ENCODE assay signal across 11 cellular contexts in the genomic region with DNA sequence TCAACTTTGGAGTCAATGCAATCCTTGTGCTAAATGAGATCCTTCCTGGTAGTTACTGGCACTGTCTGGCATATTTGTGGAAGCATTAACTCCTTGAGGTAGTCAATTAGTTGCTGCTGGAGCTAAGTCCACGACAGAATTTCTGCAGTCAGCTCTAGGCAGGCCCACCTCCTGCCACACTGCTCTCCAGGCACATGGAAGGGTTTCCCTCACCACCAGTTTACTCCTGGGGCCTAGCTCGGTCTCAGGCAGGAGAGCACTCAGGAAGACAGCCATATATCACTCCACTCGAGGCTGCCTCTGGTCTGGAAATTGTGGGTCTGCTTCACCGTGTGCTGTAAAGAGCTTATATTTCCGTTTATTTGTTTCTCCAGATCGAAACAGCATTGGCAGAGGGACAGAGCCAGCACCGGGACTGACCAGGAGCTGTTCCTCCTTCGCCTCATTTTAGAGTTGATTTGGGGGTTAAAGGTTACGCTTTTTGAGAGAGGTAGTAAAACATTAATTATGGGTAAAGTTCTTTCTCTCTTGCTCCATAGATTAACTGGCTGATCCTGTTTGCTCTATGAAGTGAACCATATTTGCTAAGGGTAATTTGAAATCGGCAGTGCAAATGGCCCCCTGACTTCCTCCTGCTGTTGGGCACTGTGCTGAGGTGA. TPM values are rescaled to one million over a fixed set of nuclear protein-coding genes. Genes with fewer than 3 reads are reported as not detected.
A peak's percentile ranks its signal among the peaks of the same experiment; 100 is the strongest.
DNase-seq lines count a peak whose midpoint lies in the region; TF ChIP-seq lines count a peak whose summit lies in the region.
"Had no signal": no experiment of that assay in that cellular context is flagged by ENCODE, and none has a peak within 500 bp of the region (broad histone marks: within the 10 kb centered on the region; RNA-seq: fewer than 3 reads in every experiment).

No MANE protein-coding gene starts in this region.

- H3K4me3 Mint-ChIP-seq in type B pancreatic cell = no peak overlapping the region
- no peak overlapping the region for H3K4me3 Mint-ChIP-seq in activated CD4-positive, alpha-beta T cell treated with anti-CD3 and anti-CD28 coated beads, Interleukin-2, amount 10 ng/mL, durations not matched to agents 7 days and 5 days
- H3K4me3 Mint-ChIP-seq: activated T-helper 1 cell treated with anti-CD3 and anti-CD28 coated beads, Interleukin-12 subunit alpha, Interleukin-12 subunit beta, Interleukin-2, Interleukin-4 antibody, amounts not matched to agents 30 ng/mL and 10 ng/mL and 1 ng/mL, durations not matched to agents 14 hours and 24 hours and 36 hours; central memory CD8-positive, alpha-beta T cell had no signal

- DNase-seq in NCI-H69 (lab: John Stamatoyannopoulos, UW) (peak; percentile 33), type B pancreatic cell (ENCODE audit: extremely low spot score, unreplicated experiment) (no peak), ecto neural progenitor cell (ENCODE audit: low spot score) (no peak), activated gamma-delta T cell treated with Interleukin-2 at 50 U/mL for 16 hours (no peak)
- DNase-seq in activated CD4-positive, alpha-beta T cell treated with anti-CD3 and anti-CD28 coated beads, Interleukin-2, amount 10 ng/mL, durations not matched to agents 7 days and 5 days = no peak
- DNase-seq: COR-L47 had no signal

- H3K27me3 ChIP-seq in esophagus (ENCODE audit: control insufficient read depth in 1 of 2, insufficient read depth in 2 of 2, low read length in 2 of 2) (no peaks in the 10 kb centered on the region), mucosa of rectum (ENCODE audit: control insufficient read depth in 2 of 2, insufficient read depth in 2 of 2, low read length in 2 of 2) (no peaks in the 10 kb centered on the region)

- H3K4me3 ChIP-seq in esophagus (ENCODE audit: low read depth in 1 of 2, low read length in 2 of 2) = no peak overlapping the region
- H3K4me3 ChIP-seq in mucosa of rectum (ENCODE audit: low read length in 2 of 2) = peak overlapping the region; percentile 20 to 56
- H3K4me3 ChIP-seq: SJSA1 had no signal

- H3K36me3 Mint-ChIP-seq in type B pancreatic cell = no peaks in the 10 kb centered on the region
- H3K36me3 Mint-ChIP-seq in activated CD4-positive, alpha-beta T cell treated with anti-CD3 and anti-CD28 coated beads, Interleukin-2, amount 10 ng/mL, durations not matched to agents 7 days and 5 days (ENCODE audit: low read depth) = no peaks in the 10 kb centered on the region

- no peaks in the 10 kb centered on the region for H3K9me3 ChIP-seq in esophagus (ENCODE audit: control insufficient read depth in 2 of 2, insufficient read depth in 1 of 2, low read depth in 1 of 2, low read length in 1 of 2)
- H3K9me3 ChIP-seq in mucosa of rectum (ENCODE audit: control insufficient read depth in 2 of 2, low read length in 2 of 2) = no peaks in the 10 kb centered on the region
- H3K9me3 ChIP-seq: SJSA1 had no signal

- POLR2A ChIA-PET in activated CD4-positive, alpha-beta T cell treated with anti-CD3 and anti-CD28 coated beads, Interleukin-2, amount 10 ng/mL, durations not matched to agents 7 days and 5 days (lab: Charles Lee) = interaction anchor here (0.5 kb wide), 1 partner anchor 78 kb away, joined by 3 read pairs; no protein-coding TSS in a partner anchor

- WGBS in esophagus, 2 donors = 55 to 75% methylated on average over 10 of the region's 10 CpGs

- H3K27ac Mint-ChIP-seq in type B pancreatic cell = peak overlapping the region; percentile 83
- H3K27ac Mint-ChIP-seq in activated CD4-positive, alpha-beta T cell treated with anti-CD3 and anti-CD28 coated beads, Interleukin-2, amount 10 ng/mL, durations not matched to agents 7 days and 5 days = no peak overlapping the region
- H3K27ac Mint-ChIP-seq: activated T-helper 1 cell treated with anti-CD3 and anti-CD28 coated beads, Interleukin-12 subunit alpha, Interleukin-12 subunit beta, Interleukin-2, Interleukin-4 antibody, amounts not matched to agents 30 ng/mL and 10 ng/mL and 1 ng/mL, durations not matched to agents 14 hours and 24 hours and 36 hours had no signal

- CTCF ChIA-PET in activated CD4-positive, alpha-beta T cell treated with anti-CD3 and anti-CD28 coated beads, Interleukin-2, amount 10 ng/mL, durations not matched to agents 7 days and 5 days (lab: Charles Lee) = interaction anchor here (0.9 to 1.2 kb wide), 2 partner anchors 11 to 59 kb away, joined by 3 to 7 read pairs; no protein-coding TSS in a partner anchor

- H3K9me3 Mint-ChIP-seq in type B pancreatic cell = no peaks in the 10 kb centered on the region
- H3K9me3 Mint-ChIP-seq in activated CD4-positive, alpha-beta T cell treated with anti-CD3 and anti-CD28 coated beads, Interleukin-2, amount 10 ng/mL, durations not matched to agents 7 days and 5 days = no peaks in the 10 kb centered on the region
- H3K9me3 Mint-ChIP-seq: activated T-helper 1 cell treated with anti-CD3 and anti-CD28 coated beads, Interleukin-12 subunit alpha, Interleukin-12 subunit beta, Interleukin-2, Interleukin-4 antibody, amounts not matched to agents 30 ng/mL and 10 ng/mL and 1 ng/mL, durations not matched to agents 14 hours and 24 hours and 36 hours; central memory CD8-positive, alpha-beta T cell had no signal

- TF ChIP-seq CTCF in type B pancreatic cell (conservative IDR thresholded peaks at IDR 0.05) = no peak

- no peaks in the 10 kb centered on the region for H3K36me3 ChIP-seq in esophagus (ENCODE audit: control insufficient read depth in 2 of 2, insufficient read depth in 2 of 2, low read length in 1 of 2)
- no peaks in the 10 kb centered on the region for H3K36me3 ChIP-seq in mucosa of rectum (ENCODE audit: control insufficient read depth in 2 of 2, insufficient read depth in 2 of 2, low read length in 2 of 2)
- H3K36me3 ChIP-seq: SJSA1 had no signal

- H3K27ac ChIP-seq in esophagus (ENCODE audit: low read depth in 2 of 2, low read length in 1 of 2) (peak overlapping the region; percentile 1 to 59), mucosa of rectum (ENCODE audit: low read depth in 2 of 2, low read length in 2 of 2) (peak overlapping the region; percentile 79 to 83)
- H3K27ac ChIP-seq: SJSA1 had no signal

- H3K27me3 Mint-ChIP-seq in type B pancreatic cell = peaks cover 16% of the 10 kb centered on the region
- H3K27me3 Mint-ChIP-seq in activated CD4-positive, alpha-beta T cell treated with anti-CD3 and anti-CD28 coated beads, Interleukin-2, amount 10 ng/mL, durations not matched to agents 7 days and 5 days = peaks cover 5% of the 10 kb centered on the region

- H3K4me1 ChIP-seq in esophagus (ENCODE audit: control insufficient read depth in 2 of 2, insufficient read depth in 2 of 2, low read length in 1 of 2) = peaks cover 0 to 6% of the 10 kb centered on the region in 2 donors
- H3K4me1 ChIP-seq in mucosa of rectum (ENCODE audit: control insufficient read depth in 2 of 2, insufficient read depth in 2 of 2, low read length in 2 of 2) = peaks cover 28 to 51% of the 10 kb centered on the region in 2 donors

- H3K4me1 Mint-ChIP-seq in type B pancreatic cell (ENCODE audit: unreplicated experiment) = peaks cover 11% of the 10 kb centered on the region
- peaks cover 14% of the 10 kb centered on the region for H3K4me1 Mint-ChIP-seq in activated CD4-positive, alpha-beta T cell treated with anti-CD3 and anti-CD28 coated beads, Interleukin-2, amount 10 ng/mL, durations not matched to agents 7 days and 5 days
- H3K4me1 Mint-ChIP-seq: central memory CD8-positive, alpha-beta T cell had no signal

- peak overlapping the region in 1 of 2 donors; percentile 20 for H3K9ac ChIP-seq in mucosa of rectum (ENCODE audit: low read depth in 1 of 2, low read length in 2 of 2)

RNA-seq across cellular contexts. Expression of a gene that starts 20.6 kb away (rescaled TPM):
- polyA plus RNA-seq in esophagus = 100 to 1,000 TPM in 1 of 2 donors, 10 to 100 TPM in 1; 80.4 to 147 TPM
- 68.0 and 69.0 TPM in 2 replicates for total RNA-seq in type B pancreatic cell (ENCODE audit: low replicate concordance)
- total RNA-seq in activated CD4-positive, alpha-beta T cell treated with anti-CD3 and anti-CD28 coated beads, Interleukin-2, amount 10 ng/mL, durations not matched to agents 7 days and 5 days = 100 to 1,000 TPM; 173 to 189 TPM

RNA-seq across cellular contexts. Expression of a gene that starts 46.5 kb away (rescaled TPM):
- 10 to 100 TPM; 54.9 to 62.1 TPM for polyA plus RNA-seq in esophagus
- total RNA-seq in type B pancreatic cell (ENCODE audit: low replicate concordance) = 39.7 and 42.2 TPM in 2 replicates
- 10 to 100 TPM; 45.7 to 67.6 TPM for total RNA-seq in activated CD4-positive, alpha-beta T cell treated with anti-CD3 and anti-CD28 coated beads, Interleukin-2, amount 10 ng/mL, durations not matched to agents 7 days and 5 days

Comparison
In these comparisons a context has a peak if more than half of its experiments do, and no peak if none do; other contexts are left out.
1. H3K4me3 ChIP-seq: peak in mucosa of rectum (2 of 2); none in esophagus (0 of 2).